Comparison of ENCODE assay signal across 25 cellular contexts in genomic region chr17:63165420-63165819, GRCh38.
"Had no signal": no experiment of that assay in that cellular context is flagged by ENCODE, and none has a peak within 500 bp of the region (broad histone marks: within the 10 kb centered on the region; RNA-seq: fewer than 3 reads in every experiment).

No MANE protein-coding gene starts in this region.

- H3K4me3 ChIP-seq: left lung, lower lobe of right lung, pancreas, prostate gland, sigmoid colon, spleen, suprapubic skin, thoracic aorta, tibial artery, upper lobe of right lung had no signal

- H3K36me3 ChIP-seq: left lung, lower lobe of right lung, pancreas, prostate gland, sigmoid colon, spleen, suprapubic skin, thoracic aorta, tibial artery, upper lobe of right lung had no signal

- DNase-seq: immature natural killer cell; kidney; left colon; left lung; lower lobe of right lung; mammary epithelial cell; mesenchymal stem cell; naive thymus-derived CD8-positive, alpha-beta T cell; nucleus accumbens; pancreas; posterior cingulate gyrus; retina; right cardiac atrium; sigmoid colon; small intestine; spleen; stimulated activated CD4-positive, alpha-beta T cell treated with anti-CD3 and anti-CD28 coated beads, Interleukin-4, amount 100 ng/mL, for 24 hours; stimulated activated naive CD4-positive, alpha-beta T cell; tibial artery; upper lobe of right lung had no signal

- H3K9me3 ChIP-seq: left lung, lower lobe of right lung, pancreas, prostate gland, sigmoid colon, spleen, suprapubic skin, thoracic aorta, tibial artery, upper lobe of right lung had no signal

- FAIRE-seq: islet of Langerhans, kidney, pancreas, small intestine had no signal

- H3K27me3 ChIP-seq: left lung, pancreas, sigmoid colon, spleen, suprapubic skin, tibial artery, upper lobe of right lung had no signal

- ATAC-seq: left colon; left lung; lower lobe of right lung; naive thymus-derived CD8-positive, alpha-beta T cell; pancreas; right cardiac atrium; stimulated activated effector memory CD8-positive, alpha-beta T cell treated with anti-CD3 and anti-CD28 coated beads, Interleukin-12 subunit alpha, Interleukin-12 subunit beta, amount 100 ng/mL, for 72 hours; upper lobe of right lung had no signal

- H3K27ac ChIP-seq: left lung, lower lobe of right lung, pancreas, prostate gland, sigmoid colon, spleen, suprapubic skin, thoracic aorta, tibial artery, upper lobe of right lung had no signal

- H3K4me1 ChIP-seq: left lung, lower lobe of right lung, pancreas, prostate gland, sigmoid colon, spleen, suprapubic skin, tibial artery, upper lobe of right lung had no signal
